In the genomic region with DNA sequence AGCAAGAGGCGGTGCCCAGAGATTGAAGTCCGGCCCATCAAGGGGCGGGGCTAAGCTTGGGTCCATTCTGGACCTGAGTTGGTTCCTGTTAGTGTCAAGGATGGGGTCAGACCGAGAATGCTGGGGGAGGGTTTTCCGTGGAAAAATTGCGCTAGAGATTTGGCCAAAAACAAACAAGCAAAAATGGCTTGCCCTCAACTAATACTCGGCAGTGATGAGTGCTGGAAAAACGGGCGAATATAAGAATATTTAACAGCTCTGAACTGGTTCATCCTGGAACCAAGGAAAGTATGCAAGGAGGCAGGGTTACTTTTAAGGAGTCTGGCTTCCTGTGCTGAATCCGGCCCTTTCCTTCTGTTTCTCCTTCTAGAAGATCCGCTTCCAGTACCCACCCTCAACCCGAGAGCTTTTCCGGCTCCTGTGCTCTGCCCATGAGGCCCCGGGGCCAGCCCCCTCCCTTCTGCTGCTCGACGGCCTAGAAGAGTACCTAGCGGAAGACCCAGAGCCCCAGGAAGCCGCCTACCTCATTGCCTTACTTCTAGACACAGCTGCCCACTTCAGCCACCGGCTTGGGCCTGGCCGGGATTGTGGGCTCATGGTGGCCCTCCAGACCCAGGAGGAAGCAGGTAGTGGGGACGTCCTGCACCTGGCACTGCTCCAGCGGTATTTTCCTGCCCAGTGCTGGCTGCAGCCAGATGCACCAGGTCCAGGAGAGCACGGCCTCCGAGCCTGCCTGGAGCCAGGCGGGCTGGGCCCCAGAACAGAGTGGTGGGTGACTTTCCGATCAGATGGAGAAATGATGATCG, we compare ENCODE assay signal across 1 cellular context.
TF ChIP-seq lines count a peak whose summit lies in the region.

No MANE protein-coding gene starts in this region.

TF ChIP-seq in GM12878, 131 proteins besides CTCF, POLR2A, EP300 and RAD21 (continued from another document):
- TF ChIP-seq, protein P1, sequence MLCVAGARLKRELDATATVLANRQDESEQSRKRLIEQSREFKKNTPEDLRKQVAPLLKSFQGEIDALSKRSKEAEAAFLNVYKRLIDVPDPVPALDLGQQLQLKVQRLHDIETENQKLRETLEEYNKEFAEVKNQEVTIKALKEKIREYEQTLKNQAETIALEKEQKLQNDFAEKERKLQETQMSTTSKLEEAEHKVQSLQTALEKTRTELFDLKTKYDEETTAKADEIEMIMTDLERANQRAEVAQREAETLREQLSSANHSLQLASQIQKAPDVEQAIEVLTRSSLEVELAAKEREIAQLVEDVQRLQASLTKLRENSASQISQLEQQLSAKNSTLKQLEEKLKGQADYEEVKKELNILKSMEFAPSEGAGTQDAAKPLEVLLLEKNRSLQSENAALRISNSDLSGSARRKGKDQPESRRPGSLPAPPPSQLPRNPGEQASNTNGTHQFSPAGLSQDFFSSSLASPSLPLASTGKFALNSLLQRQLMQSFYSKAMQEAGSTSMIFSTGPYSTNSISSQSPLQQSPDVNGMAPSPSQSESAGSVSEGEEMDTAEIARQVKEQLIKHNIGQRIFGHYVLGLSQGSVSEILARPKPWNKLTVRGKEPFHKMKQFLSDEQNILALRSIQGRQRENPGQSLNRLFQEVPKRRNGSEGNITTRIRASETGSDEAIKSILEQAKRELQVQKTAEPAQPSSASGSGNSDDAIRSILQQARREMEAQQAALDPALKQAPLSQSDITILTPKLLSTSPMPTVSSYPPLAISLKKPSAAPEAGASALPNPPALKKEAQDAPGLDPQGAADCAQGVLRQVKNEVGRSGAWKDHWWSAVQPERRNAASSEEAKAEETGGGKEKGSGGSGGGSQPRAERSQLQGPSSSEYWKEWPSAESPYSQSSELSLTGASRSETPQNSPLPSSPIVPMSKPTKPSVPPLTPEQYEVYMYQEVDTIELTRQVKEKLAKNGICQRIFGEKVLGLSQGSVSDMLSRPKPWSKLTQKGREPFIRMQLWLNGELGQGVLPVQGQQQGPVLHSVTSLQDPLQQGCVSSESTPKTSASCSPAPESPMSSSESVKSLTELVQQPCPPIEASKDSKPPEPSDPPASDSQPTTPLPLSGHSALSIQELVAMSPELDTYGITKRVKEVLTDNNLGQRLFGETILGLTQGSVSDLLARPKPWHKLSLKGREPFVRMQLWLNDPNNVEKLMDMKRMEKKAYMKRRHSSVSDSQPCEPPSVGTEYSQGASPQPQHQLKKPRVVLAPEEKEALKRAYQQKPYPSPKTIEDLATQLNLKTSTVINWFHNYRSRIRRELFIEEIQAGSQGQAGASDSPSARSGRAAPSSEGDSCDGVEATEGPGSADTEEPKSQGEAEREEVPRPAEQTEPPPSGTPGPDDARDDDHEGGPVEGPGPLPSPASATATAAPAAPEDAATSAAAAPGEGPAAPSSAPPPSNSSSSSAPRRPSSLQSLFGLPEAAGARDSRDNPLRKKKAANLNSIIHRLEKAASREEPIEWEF (IDR thresholded peaks at IDR 0.05; ENCODE audit: insufficient replicate concordance, low read depth, low read length), result no peak
- TF ChIP-seq ZNF687 (IDR thresholded peaks at IDR 0.05) (0 out of 2 replicates have a peak, but pooled peaks have one; percentile 42), NR2F1 (conservative IDR thresholded peaks at IDR 0.05) (peak; percentile 84), EED (IDR thresholded peaks at IDR 0.05; ENCODE audit: low read depth) (0 out of 2 replicates have a peak, but pooled peaks have one; percentile 23), USF2 (IDR thresholded peaks at IDR 0.05; ENCODE audit: borderline replicate concordance, low read depth, low read length) (no peak), BHLHE40 (IDR thresholded peaks at IDR 0.05; ENCODE audit: borderline replicate concordance in 1 of 2, low read depth in 2 of 2, low read length in 1 of 2) (no peak), ZZZ3 (IDR thresholded peaks at IDR 0.05; ENCODE audit: control insufficient read depth, insufficient read length, low read depth) (no peak), KDM1A (IDR thresholded peaks at IDR 0.05; ENCODE audit: borderline replicate concordance) (no peak), POU2F2 (IDR thresholded peaks at IDR 0.05; ENCODE audit: borderline replicate concordance, low read depth, low read length) (peak; percentile 8; the same call in 2 of the 3 replicates), POLR2AphosphoS2 (IDR thresholded peaks at IDR 0.05; ENCODE audit: low read depth, low read length) (peak; percentile 85; the same call in 1 of the 2 replicates), CREB1 (IDR thresholded peaks at IDR 0.05; ENCODE audit: low read depth) (no peak), ZBTB4 (CRISPR knock-in tag; IDR thresholded peaks at IDR 0.05) (no peak), REST (IDR thresholded peaks at IDR 0.05; ENCODE audit: low read depth, low read length) (0 out of 2 replicates have a peak, but pooled peaks have one; percentile 4), NR2C2 (IDR thresholded peaks at IDR 0.05; ENCODE audit: borderline replicate concordance, control insufficient read depth, insufficient read length, low read depth) (no peak), CHD1 (IDR thresholded peaks at IDR 0.05; ENCODE audit: low read depth, low read length) (peak; percentile 55; the same call in 1 of the 2 replicates), RCOR1 (conservative IDR thresholded peaks at IDR 0.05; ENCODE audit: low read depth, low read length) (no peak)
- TF ChIP-seq, protein P2, sequence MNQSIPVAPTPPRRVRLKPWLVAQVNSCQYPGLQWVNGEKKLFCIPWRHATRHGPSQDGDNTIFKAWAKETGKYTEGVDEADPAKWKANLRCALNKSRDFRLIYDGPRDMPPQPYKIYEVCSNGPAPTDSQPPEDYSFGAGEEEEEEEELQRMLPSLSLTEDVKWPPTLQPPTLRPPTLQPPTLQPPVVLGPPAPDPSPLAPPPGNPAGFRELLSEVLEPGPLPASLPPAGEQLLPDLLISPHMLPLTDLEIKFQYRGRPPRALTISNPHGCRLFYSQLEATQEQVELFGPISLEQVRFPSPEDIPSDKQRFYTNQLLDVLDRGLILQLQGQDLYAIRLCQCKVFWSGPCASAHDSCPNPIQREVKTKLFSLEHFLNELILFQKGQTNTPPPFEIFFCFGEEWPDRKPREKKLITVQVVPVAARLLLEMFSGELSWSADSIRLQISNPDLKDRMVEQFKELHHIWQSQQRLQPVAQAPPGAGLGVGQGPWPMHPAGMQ (IDR thresholded peaks at IDR 0.05; ENCODE audit: borderline replicate concordance), result no peak
